13 cellular contexts compared by ENCODE assay signal in genomic region chr10:100909506-100910260, GRCh38. TPM values are rescaled to one million over a fixed set of nuclear protein-coding genes. Genes with fewer than 3 reads are reported as not detected.
DNase-seq lines count a peak whose midpoint lies in the region; ATAC-seq and TF ChIP-seq lines count a peak whose summit lies in the region.
"Had no signal": no experiment of that assay in that cellular context is flagged by ENCODE, and none has a peak within 500 bp of the region (broad histone marks: within the 10 kb centered on the region; RNA-seq: fewer than 3 reads in every experiment).

No MANE protein-coding gene starts in this region.

- no peak overlapping the region for H2BK15ac ChIP-seq in mesenchymal stem cell (ENCODE audit: low read depth, poor library complexity, severe bottlenecking)

- TF ChIP-seq CTCF in VCaP (conservative IDR thresholded peaks at IDR 0.05) = no peak
- TF ChIP-seq CTCF in lower leg skin (IDR thresholded peaks at IDR 0.05) = no peak

- H3K27ac ChIP-seq in VCaP = peak overlapping the region; percentile 44
- H3K27ac ChIP-seq in mesenchymal stem cell (ENCODE audit: low read length, poor library complexity, severe bottlenecking) = no peak overlapping the region
- H3K27ac ChIP-seq: C4-2B had no signal

- no peak overlapping the region for H3K9ac ChIP-seq in mesenchymal stem cell (ENCODE audit: low read length)

- intact Hi-C loops in lower leg skin (cut with DNase I; ENCODE audit: low total_unique reads) = no loop called here

- H2BK5ac ChIP-seq in mesenchymal stem cell (ENCODE audit: low read depth, low read length, poor library complexity, severe bottlenecking) = no peak overlapping the region

- H3K79me1 ChIP-seq in mesenchymal stem cell (replicated peaks; ENCODE audit: low read length, poor library complexity, severe bottlenecking) = no peaks in the 10 kb centered on the region

- no peaks in the 10 kb centered on the region for H3K9me3 ChIP-seq in mesenchymal stem cell (ENCODE audit: control insufficient read depth, low read length)
- H3K9me3 ChIP-seq: heart left ventricle had no signal

- H3K18ac ChIP-seq in mesenchymal stem cell (ENCODE audit: low read depth in 1 of 2, low read length in 2 of 2) = peak overlapping the region; percentile 1 to 29

- no peak overlapping the region for H4K8ac ChIP-seq in mesenchymal stem cell (ENCODE audit: low read length)

- H4K91ac ChIP-seq in mesenchymal stem cell (ENCODE audit: low read length) = no peak overlapping the region

- no peaks in the 10 kb centered on the region for H3K27me3 ChIP-seq in mesenchymal stem cell (ENCODE audit: control insufficient read depth in 1 of 2, insufficient read depth in 1 of 2, low read length in 2 of 2)
- H3K27me3 ChIP-seq: heart left ventricle had no signal

- no peak overlapping the region for H2BK12ac ChIP-seq in mesenchymal stem cell (ENCODE audit: low read length in 2 of 2)

- DNase-seq in ACHN (peak; percentile 25), mesenchymal stem cell (peak; percentile 57), putamen (ENCODE audit: low spot score) (no peak), lower leg skin (ENCODE audit: low spot score in 2 of 2) (no peak)
- peak; percentile 18 for DNase-seq in Jurkat, Clone E6-1 (ENCODE audit: low read depth, low spot score)
- no peak for DNase-seq in effector CD8-positive, alpha-beta T cell (lab: John Stamatoyannopoulos, UW)
- DNase-seq: activated CD4-positive, CD25-positive, alpha-beta regulatory T cell treated with anti-CD3 and anti-CD28 coated beads, Interleukin-2, amount 50 U/mL, for 72 hours; activated naive CD4-positive, alpha-beta T cell; heart left ventricle; NCI-H1694 had no signal

- H3K14ac ChIP-seq in mesenchymal stem cell (ENCODE audit: low read length in 2 of 2) = no peak overlapping the region

- TF ChIP-seq POLR2A in lower leg skin (IDR thresholded peaks at IDR 0.05) = no peak

- H3K36me3 ChIP-seq in mesenchymal stem cell (ENCODE audit: control insufficient read depth in 1 of 2, insufficient read depth in 2 of 2, low read depth in 1 of 2, low read length in 2 of 2) = peaks cover 0 to 3% of the 10 kb centered on the region in 2 experiments

- no peaks in the 10 kb centered on the region for H3K4me1 ChIP-seq in mesenchymal stem cell (ENCODE audit: control insufficient read depth, insufficient read depth, low read depth, low read length)

- H3K4me3 ChIP-seq in Jurkat, Clone E6-1 (ENCODE audit: low read length) = no peak overlapping the region
- H3K4me3 ChIP-seq in mesenchymal stem cell (ENCODE audit: insufficient read depth in 1 of 2, low read depth in 1 of 2, low read length in 2 of 2) (no peak overlapping the region), lower leg skin (ENCODE audit: low read depth, poor library complexity, severe bottlenecking) (no peak overlapping the region)
- H3K4me3 ChIP-seq: heart left ventricle had no signal

- ATAC-seq in GM18868 (IDR thresholded peaks at IDR 0.05; ENCODE audit: unreplicated experiment) = no peak
- ATAC-seq: heart left ventricle had no signal

- no peak overlapping the region for H2AK5ac ChIP-seq in mesenchymal stem cell (ENCODE audit: low read length, severe bottlenecking)

- under 1% methylated on average over 5 of the region's 5 CpGs for WGBS in mesenchymal stem cell
- WGBS in lower leg skin, 2 donors = 30 to 32% methylated on average over 5 of the region's 5 CpGs

- in situ Hi-C loops in ACHN (cut with HindIII; ENCODE audit: low pct_ligation_motif_present, low pct_unique_long_range_greater_than_20kb, low sequenced_read_pairs) = no loop called here

- no peak overlapping the region for H2AFZ ChIP-seq in mesenchymal stem cell (ENCODE audit: low read depth, low read length)

- H3K4ac ChIP-seq in mesenchymal stem cell (ENCODE audit: low read depth in 1 of 2, low read length in 2 of 2) = no peak overlapping the region

- H3K23ac ChIP-seq in mesenchymal stem cell (ENCODE audit: low read length in 2 of 2) = no peak overlapping the region

- H3K4me2 ChIP-seq in mesenchymal stem cell (ENCODE audit: low read length, poor library complexity, severe bottlenecking) = no peak overlapping the region

- no peak overlapping the region for H2BK120ac ChIP-seq in mesenchymal stem cell (ENCODE audit: low read depth, low read length)

RNA-seq across cellular contexts. Expression of gene SLF2, which starts 3.1 kb away (rescaled TPM):
- 16.2 TPM for polyA plus RNA-seq in Jurkat, Clone E6-1 (2012; ENCODE audit: insufficient read depth, insufficient read length)
- polyA plus RNA-seq in mesenchymal stem cell (2013, experiment 1 of 2) = 18.2 TPM
- polyA plus RNA-seq in mesenchymal stem cell (2013, experiment 2 of 2) = 18.0 TPM
- total RNA-seq in lower leg skin = 10 to 100 TPM in 3 of 4 donors, 1 to 10 TPM in 1; 8.3 to 23.3 (median 14.9) TPM

RNA-seq across cellular contexts. Expression of gene SEMA4G, which starts 59.6 kb away (rescaled TPM):
- 5.3 TPM for polyA plus RNA-seq in Jurkat, Clone E6-1 (2012; ENCODE audit: insufficient read depth, insufficient read length)
- 11.1 TPM for polyA plus RNA-seq in mesenchymal stem cell (2013, experiment 1 of 2)
- 10.9 TPM for polyA plus RNA-seq in mesenchymal stem cell (2013, experiment 2 of 2)
- 10 to 100 TPM; 15.3 to 31.9 (median 23.6) TPM for total RNA-seq in lower leg skin

Comparison
In these comparisons a context has a peak if more than half of its experiments do, and no peak if none do; other contexts are left out.
1. DNase-seq: peak in ACHN (single experiment), Jurkat, Clone E6-1 (single experiment) and mesenchymal stem cell (single experiment); none in putamen (single experiment), effector CD8-positive, alpha-beta T cell (single experiment) and lower leg skin (0 of 2).